Comparison of ENCODE assay signal across 14 cellular contexts in the genomic region with DNA sequence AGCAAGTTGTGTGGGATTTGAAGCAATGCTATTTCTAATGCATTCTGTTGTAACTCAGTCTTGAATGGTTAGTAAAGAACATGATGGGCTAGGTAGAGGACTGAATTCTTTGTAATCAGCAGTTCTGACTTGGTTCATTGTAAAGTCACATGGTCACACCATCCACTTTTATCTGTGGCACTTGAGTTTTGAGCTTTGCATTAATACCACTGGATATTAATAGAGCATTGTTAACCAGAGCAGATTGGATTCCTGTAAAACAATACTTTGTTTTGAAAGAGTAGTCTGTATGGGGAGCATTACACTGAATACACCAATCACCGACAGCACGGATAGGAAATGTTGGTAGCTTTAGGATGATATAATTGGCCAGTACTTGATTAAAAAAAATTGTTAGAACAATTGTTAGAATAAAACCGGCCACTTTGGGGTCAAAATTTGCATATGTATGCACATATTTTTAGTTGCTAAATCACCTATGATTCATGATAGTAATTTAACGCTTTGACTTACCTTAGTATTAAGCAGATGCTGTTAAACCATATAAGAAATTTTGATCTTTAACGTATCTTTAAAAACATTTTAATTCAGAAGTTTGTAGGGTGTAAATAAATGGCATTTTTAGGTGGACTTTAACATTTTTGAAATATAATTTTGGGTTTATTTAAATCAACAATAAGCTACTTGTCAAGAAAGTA.
"Had no signal": no experiment of that assay in that cellular context is flagged by ENCODE, and none has a peak within 500 bp of the region (broad histone marks: within the 10 kb centered on the region; RNA-seq: fewer than 3 reads in every experiment).

No MANE protein-coding gene starts in this region.

- H3K36me3 ChIP-seq: ovary had no signal

- H3K27ac ChIP-seq: neural progenitor cell, ovary had no signal

- H3K27me3 ChIP-seq: neural progenitor cell, ovary had no signal

- H3K9ac ChIP-seq: neural progenitor cell had no signal

- H3K4me3 ChIP-seq: neural progenitor cell, ovary had no signal

- ATAC-seq: activated CD4-positive, CD25-positive, alpha-beta regulatory T cell treated with anti-CD3 and anti-CD28 coated beads, Interleukin-2, amount 50 U/mL, for 24 hours; activated CD8-positive, alpha-beta memory T cell treated with anti-CD3 and anti-CD28 coated beads, Interleukin-2, amount 10 ng/mL, durations not matched to agents 7 days and 5 days; activated naive CD4-positive, alpha-beta T cell treated with anti-CD3 and anti-CD28 coated beads, Interleukin-2, amount 50 U/mL, for 72 hours; activated T-cell treated with anti-CD3 and anti-CD28 coated beads, Interleukin-2, amount 50 U/mL, for 4 hours; sciatic nerve had no signal

- H3K4me2 ChIP-seq: neural progenitor cell had no signal

- H2AFZ ChIP-seq: neural progenitor cell had no signal

- DNase-seq: activated CD4-positive, alpha-beta T cell treated with anti-CD3 and anti-CD28 coated beads, Interleukin-2, amount 50 U/mL, for 4 hours; activated CD8-positive, alpha-beta memory T cell treated with anti-CD3 and anti-CD28 coated beads, Interleukin-2, amount 10 ng/mL, durations not matched to agents 7 days and 5 days; activated effector memory CD4-positive, alpha-beta T cell treated with anti-CD3 and anti-CD28 coated beads, Interleukin-2, amount 50 U/mL, for 16 hours; activated T-cell treated with anti-CD3 and anti-CD28 coated beads, Interleukin-2, amount 50 U/mL, for 4 hours; amniotic stem cell; cerebellar nuclear complex; head of caudate nucleus; islet precursor cell; ovary; stimulated activated CD4-positive, alpha-beta T cell treated with anti-CD3 and anti-CD28 coated beads, Interleukin-2, amount 100 ng/mL, for 48 hours had no signal
